8 cellular contexts compared by ENCODE assay signal in the genomic region with DNA sequence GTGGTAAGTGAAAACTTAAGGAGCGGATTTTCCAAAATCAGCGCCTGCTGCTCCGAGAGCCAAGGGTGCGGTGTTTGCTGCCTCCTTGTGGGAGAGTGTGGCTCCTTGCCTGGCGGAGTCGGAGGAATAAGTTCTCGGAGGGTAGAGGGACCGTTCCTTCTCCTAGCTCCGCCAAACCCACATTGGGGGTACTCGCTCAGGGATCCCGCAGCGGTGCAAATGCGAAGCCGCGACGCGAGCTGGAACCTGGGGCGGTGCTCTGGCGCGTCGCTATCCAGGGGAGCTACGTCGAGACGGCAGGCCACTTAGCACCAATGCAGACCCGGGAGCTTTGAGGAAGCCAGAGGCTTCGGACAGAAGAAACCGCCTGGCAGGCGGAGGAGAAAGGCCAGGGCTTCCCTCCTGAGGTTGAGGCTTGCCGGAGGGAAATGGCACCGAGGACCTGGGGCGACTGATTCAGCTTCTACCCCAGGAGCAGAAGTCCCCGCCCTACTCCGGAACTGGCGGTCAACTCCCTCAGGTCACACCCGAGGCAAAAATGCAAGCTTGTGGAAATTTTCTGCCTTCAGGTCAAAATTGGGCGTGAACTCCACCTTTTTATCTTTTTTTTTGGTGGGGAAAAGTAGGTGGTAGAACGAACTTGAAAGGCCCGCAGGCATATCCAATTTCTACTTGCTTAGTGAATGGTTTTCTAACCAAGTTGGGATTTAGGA. TPM values are rescaled to one million over a fixed set of nuclear protein-coding genes. Genes with fewer than 3 reads are reported as not detected.
DNase-seq lines count a peak whose midpoint lies in the region; ATAC-seq and TF ChIP-seq lines count a peak whose summit lies in the region.

No MANE protein-coding gene starts in this region.

- DNase-seq in DMS153 treated with DMSO at 0.1 percent for 48 hours (lab: John Stamatoyannopoulos, UW; ENCODE audit: unreplicated experiment) (peak; percentile 28), HL-60 (ENCODE audit: low read depth in 1 of 2, low spot score in 1 of 2) (peak; percentile 21 to 80), SK-N-DZ (ENCODE audit: low spot score) (peak; percentile 35), left cardiac atrium (peak; percentile 64), prostate gland (ENCODE audit: low spot score) (peak; percentile 30), uterus (peak; percentile 22 to 26)
- DNase-seq in activated naive CD8-positive, alpha-beta T cell treated with anti-CD3 and anti-CD28 coated beads for 36 hours: peak; percentile 55

- peaks cover 11% of the 10 kb centered on the region for H3K27me3 Mint-ChIP-seq in activated naive CD8-positive, alpha-beta T cell treated with anti-CD3 and anti-CD28 coated beads for 36 hours

- WGBS in prostate gland: 7% methylated on average over 23 of the region's 38 CpGs

- H3K9me3 Mint-ChIP-seq in activated naive CD8-positive, alpha-beta T cell treated with anti-CD3 and anti-CD28 coated beads for 36 hours: no peaks in the 10 kb centered on the region

- intact Hi-C loops in left cardiac atrium (cut with DNase I) (no loop called here), prostate gland (cut with DNase I) (no loop called here), uterus (cut with DNase I; ENCODE audit: low total_unique reads) (no loop called here)

- H3K27me3 ChIP-seq in HL-60 (ENCODE audit: insufficient read depth, poor library complexity, severe bottlenecking): no peaks in the 10 kb centered on the region
- H3K27me3 ChIP-seq in prostate gland (replicated peaks; ENCODE audit: insufficient read depth): no peaks in the 10 kb centered on the region
- no peaks in the 10 kb centered on the region for H3K27me3 ChIP-seq in uterus

- H3K36me3 Mint-ChIP-seq in activated naive CD8-positive, alpha-beta T cell treated with anti-CD3 and anti-CD28 coated beads for 36 hours: no peaks in the 10 kb centered on the region

- TF ChIP-seq CTCF in HL-60 (IDR thresholded peaks at IDR 0.05; ENCODE audit: insufficient read depth, low read length) (peak; percentile 74), prostate gland (IDR thresholded peaks at IDR 0.05) (peak; percentile 29 to 55 (median 36)), uterus (IDR thresholded peaks at IDR 0.05) (peak; percentile 35 to 51 (median 40))

- 0 out of 2 replicates have a peak overlapping the region, but pooled peaks have one; percentile 2 for H3K27ac ChIP-seq in HL-60 (replicated peaks)
- peak overlapping the region; percentile 45 to 50 for H3K27ac ChIP-seq in prostate gland
- H3K27ac ChIP-seq in uterus: peak overlapping the region in 1 of 2 donors; percentile 41

- H3K4me1 Mint-ChIP-seq in activated naive CD8-positive, alpha-beta T cell treated with anti-CD3 and anti-CD28 coated beads for 36 hours: peaks cover 18% of the 10 kb centered on the region

- TF ChIP-seq POLR2A in prostate gland (IDR thresholded peaks at IDR 0.05) (no peak), uterus (IDR thresholded peaks at IDR 0.05) (no peak)

- H3K36me3 ChIP-seq in prostate gland: no peaks in the 10 kb centered on the region
- no peaks in the 10 kb centered on the region for H3K36me3 ChIP-seq in uterus

- no peaks in the 10 kb centered on the region for H3K4me1 ChIP-seq in prostate gland (replicated peaks)
- no peaks in the 10 kb centered on the region for H3K4me1 ChIP-seq in uterus

- no peak overlapping the region for H3K27ac Mint-ChIP-seq in activated naive CD8-positive, alpha-beta T cell treated with anti-CD3 and anti-CD28 coated beads for 36 hours

- peak overlapping the region; percentile 77 for H3K4me3 Mint-ChIP-seq in activated naive CD8-positive, alpha-beta T cell treated with anti-CD3 and anti-CD28 coated beads for 36 hours

- no peaks in the 10 kb centered on the region for H3K9me3 ChIP-seq in prostate gland
- H3K9me3 ChIP-seq in uterus: no peaks in the 10 kb centered on the region

- H3K4me3 ChIP-seq in HL-60 (replicated peaks; ENCODE audit: insufficient read depth, low read length) (peak overlapping the region; percentile 44), prostate gland (peak overlapping the region; percentile 31 to 33), uterus (peak overlapping the region; percentile 23 to 31)

- peak; percentile 80 for ATAC-seq in GM19463 (IDR thresholded peaks at IDR 0.05; ENCODE audit: unreplicated experiment)
- ATAC-seq in left cardiac atrium: peak; percentile 84 to 91

RNA-seq across cellular contexts. Expression of gene DDX43, which starts 5.7 kb away (rescaled TPM):
- polyA plus RNA-seq in SK-N-DZ (2014; cell fraction: cytosol; rRNA removed): 0.14 TPM in 1 of 2 replicates, not detected in the other
- polyA plus RNA-seq in SK-N-DZ (2014; cell fraction: nucleus; rRNA removed): 0.05 TPM in 1 of 2 replicates, not detected in the other
- under 1 TPM; 0.39 to 0.44 TPM for total RNA-seq in activated naive CD8-positive, alpha-beta T cell treated with anti-CD3 and anti-CD28 coated beads for 36 hours
- total RNA-seq in left cardiac atrium (under 1 TPM; 0.80 to 0.86 TPM), prostate gland (10 to 100 TPM in 1 of 2 donors, under 1 TPM in 1; 0.18 to 11.0 TPM), uterus (1 to 10 TPM in 1 of 4 donors, under 1 TPM in 1, not detected in 2; 0.43 to 3.7 TPM)

RNA-seq across cellular contexts. Expression of gene OOEP, which starts 19.3 kb away (rescaled TPM):
- not detected in 2 replicates for polyA plus RNA-seq in SK-N-DZ (2014; cell fraction: cytosol; rRNA removed)
- polyA plus RNA-seq in SK-N-DZ (2014; cell fraction: nucleus; rRNA removed): not detected in 2 replicates
- total RNA-seq in activated naive CD8-positive, alpha-beta T cell treated with anti-CD3 and anti-CD28 coated beads for 36 hours: not detected
- total RNA-seq in left cardiac atrium (under 1 TPM in 1 of 2 donors, not detected in 1; 0.24 TPM), prostate gland (1 to 10 TPM in 1 of 2 donors, not detected in 1; 5.8 TPM), uterus (not detected)

RNA-seq across cellular contexts. Expression of gene KHDC3L, which starts 26.5 kb away (rescaled TPM):
- not detected in 2 replicates for polyA plus RNA-seq in SK-N-DZ (2014; cell fraction: cytosol; rRNA removed)
- not detected in 2 replicates for polyA plus RNA-seq in SK-N-DZ (2014; cell fraction: nucleus; rRNA removed)
- not detected for total RNA-seq in activated naive CD8-positive, alpha-beta T cell treated with anti-CD3 and anti-CD28 coated beads for 36 hours
- total RNA-seq in left cardiac atrium (not detected), prostate gland (not detected), uterus (under 1 TPM in 1 of 4 donors, not detected in 3; 0.28 TPM)

RNA-seq across cellular contexts. Expression of gene DPPA5, which starts 34.9 kb away (rescaled TPM):
- polyA plus RNA-seq in SK-N-DZ (2014; cell fraction: cytosol; rRNA removed): not detected in 2 replicates
- not detected in 2 replicates for polyA plus RNA-seq in SK-N-DZ (2014; cell fraction: nucleus; rRNA removed)
- total RNA-seq in activated naive CD8-positive, alpha-beta T cell treated with anti-CD3 and anti-CD28 coated beads for 36 hours: not detected
- total RNA-seq in left cardiac atrium (not detected), prostate gland (1 to 10 TPM in 1 of 2 donors, not detected in 1; 4.1 TPM), uterus (not detected)
